Comparison of ENCODE assay signal across 19 cellular contexts in genomic region chr5:169244812-169245211, GRCh38. TPM values are rescaled to one million over a fixed set of nuclear protein-coding genes. Genes with fewer than 3 reads are reported as not detected.
DNase-seq lines count a peak whose midpoint lies in the region; ATAC-seq and TF ChIP-seq lines count a peak whose summit lies in the region.
"Had no signal": no experiment of that assay in that cellular context is flagged by ENCODE, and none has a peak within 500 bp of the region (broad histone marks: within the 10 kb centered on the region; RNA-seq: fewer than 3 reads in every experiment).

No MANE protein-coding gene starts in this region.

- no peaks in the 10 kb centered on the region for H3K79me2 ChIP-seq in neural progenitor cell (ENCODE audit: low read depth)

- H4K20me1 ChIP-seq in neural progenitor cell (ENCODE audit: low read depth): no peaks in the 10 kb centered on the region
- H4K20me1 ChIP-seq: BLaER1 treated with 17β-estradiol and CSF1 and Interleukin-3, amounts not matched to agents 10 nM and 100 nM had no signal

- H3K9me3 Mint-ChIP-seq in neural progenitor cell: peaks cover 6% of the 10 kb centered on the region
- H3K9me3 Mint-ChIP-seq: CD4-positive, alpha-beta T cell had no signal

- H3K36me3 ChIP-seq in neural progenitor cell: no peaks in the 10 kb centered on the region
- no peaks in the 10 kb centered on the region for H3K36me3 ChIP-seq in upper lobe of left lung
- H3K36me3 ChIP-seq: BLaER1 treated with 17β-estradiol and CSF1 and Interleukin-3, amounts not matched to agents 10 nM and 100 nM had no signal

- no peak for TF ChIP-seq CTCF in neural progenitor cell (IDR thresholded peaks at IDR 0.05)
- no peak for TF ChIP-seq CTCF in upper lobe of left lung (IDR thresholded peaks at IDR 0.05)

- H3K27me3 ChIP-seq in neural progenitor cell: no peaks in the 10 kb centered on the region
- H3K27me3 ChIP-seq in upper lobe of left lung: no peaks in the 10 kb centered on the region
- H3K27me3 ChIP-seq: BLaER1 treated with 17β-estradiol and CSF1 and Interleukin-3, amounts not matched to agents 10 nM and 100 nM had no signal

- H3K9me3 ChIP-seq in neural progenitor cell (ENCODE audit: low read depth) (no peaks in the 10 kb centered on the region), upper lobe of left lung (peaks cover 0 to 4% (median 0%) of the 10 kb centered on the region in 4 donors)

- H3K36me3 Mint-ChIP-seq in neural progenitor cell: no peaks in the 10 kb centered on the region
- H3K36me3 Mint-ChIP-seq: CD8-positive, alpha-beta T cell had no signal

- no peak overlapping the region for H3K9ac ChIP-seq in neural progenitor cell
- H3K9ac ChIP-seq: BLaER1 treated with 17β-estradiol and CSF1 and Interleukin-3, amounts not matched to agents 10 nM and 100 nM had no signal

- no peak for TF ChIP-seq POLR2A in upper lobe of left lung (IDR thresholded peaks at IDR 0.05)

- DNase-seq in G401 (ENCODE audit: low spot score) (peak; percentile 63), cerebellar cortex (ENCODE audit: low spot score) (peak; percentile 46), neural progenitor cell (ENCODE audit: low spot score) (no peak), upper lobe of left lung (no peak), iPS-NIHi7 (ENCODE audit: extremely low spot score) (no peak)
- DNase-seq: AML-193; Caco-2; Calu3; CD4-positive, alpha-beta T cell; CD8-positive, alpha-beta T cell; DMS79 treated with DMSO at 0.1 percent for 48 hours; GDM1 had no signal

- 88 to 89% methylated on average over 3 of the region's 3 CpGs for WGBS in upper lobe of left lung, 2 donors

- H3F3A ChIP-seq in neural progenitor cell (ENCODE audit: low read depth): no peaks in the 10 kb centered on the region

- in situ Hi-C loops in G401 (cut with HindIII; ENCODE audit: low sequenced_read_pairs): no loop called here

- H3K27ac ChIP-seq in neural progenitor cell (no peak overlapping the region), upper lobe of left lung (no peak overlapping the region)
- H3K27ac ChIP-seq: 22Rv1, A549, C4-2B had no signal

- TF ChIP-seq EP300 in upper lobe of left lung (IDR thresholded peaks at IDR 0.05): no peak

- peaks cover 5% of the 10 kb centered on the region for H3K27me3 Mint-ChIP-seq in neural progenitor cell (ENCODE audit: insufficient read depth, low read depth)

- ATAC-seq in GM18909 (IDR thresholded peaks at IDR 0.05; ENCODE audit: poor library complexity, unreplicated experiment) (no peak), upper lobe of left lung (ENCODE audit: low FRiP score in 2 of 2) (no peak)
- ATAC-seq: A549; CD8-positive, alpha-beta T cell; GM12878 had no signal

- H3K4me2 ChIP-seq in neural progenitor cell: no peak overlapping the region
- H3K4me2 ChIP-seq: A549; BLaER1 treated with 17β-estradiol and CSF1 and Interleukin-3, amounts not matched to agents 10 nM and 100 nM had no signal

- no peak overlapping the region for H3K4me3 ChIP-seq in neural progenitor cell
- no peak overlapping the region for H3K4me3 ChIP-seq in upper lobe of left lung
- H3K4me3 ChIP-seq: A549; BLaER1 treated with 17β-estradiol and CSF1 and Interleukin-3, amounts not matched to agents 10 nM and 100 nM; GM12878 had no signal

- no peak overlapping the region for H2AFZ ChIP-seq in neural progenitor cell (replicated peaks)

- H3K27ac Mint-ChIP-seq in neural progenitor cell: peak overlapping the region; percentile 72
- H3K27ac Mint-ChIP-seq: B cell; CD4-positive, alpha-beta T cell; CD8-positive, alpha-beta T cell had no signal

- no peaks in the 10 kb centered on the region for H3K4me1 Mint-ChIP-seq in neural progenitor cell
- H3K4me1 Mint-ChIP-seq: B cell had no signal

- H3K4me3 Mint-ChIP-seq in neural progenitor cell: no peak overlapping the region
- H3K4me3 Mint-ChIP-seq: B cell; CD4-positive, alpha-beta T cell; CD8-positive, alpha-beta T cell had no signal

- H3K4me1 ChIP-seq in neural progenitor cell: peaks cover 9% of the 10 kb centered on the region
- H3K4me1 ChIP-seq in upper lobe of left lung: no peaks in the 10 kb centered on the region
- H3K4me1 ChIP-seq: A549 had no signal

RNA-seq across cellular contexts. Expression of gene SLIT3, which starts 56.1 kb away (rescaled TPM):
- total RNA-seq in G401 (2014; rRNA removed; shearing (Covaris generic)): 0.03 TPM in 1 of 2 replicates, not detected in the other
- total RNA-seq in neural progenitor cell (ENCODE audit: low replicate concordance): 0.22 and 0.28 TPM in 2 replicates
- 10 to 100 TPM; 10.8 to 57.3 (median 32.2) TPM for total RNA-seq in upper lobe of left lung
- total RNA-seq: B cell; Calu3; CD4-positive, alpha-beta T cell; CD8-positive, alpha-beta T cell had no signal

Comparison
In these comparisons a context has a peak if more than half of its experiments do, and no peak if none do; other contexts are left out.
1. DNase-seq: peak in G401 (single experiment) and cerebellar cortex (single experiment); none in neural progenitor cell (single experiment), upper lobe of left lung (0 of 2) and iPS-NIHi7 (single experiment).